In genomic region chr12:1576410-1577240, GRCh38 we compare ENCODE assay signal across 10 cellular contexts. TPM values are rescaled to one million over a fixed set of nuclear protein-coding genes. Genes with fewer than 3 reads are reported as not detected.
DNase-seq lines count a peak whose midpoint lies in the region; ATAC-seq and TF ChIP-seq lines count a peak whose summit lies in the region.
"Had no signal": no experiment of that assay in that cellular context is flagged by ENCODE, and none has a peak within 500 bp of the region (broad histone marks: within the 10 kb centered on the region; RNA-seq: fewer than 3 reads in every experiment).

No MANE protein-coding gene starts in this region.

- peak; percentile 55 for DNase-seq in EL
- DNase-seq in right atrium auricular region (ENCODE audit: low spot score) = no peak
- DNase-seq in sigmoid colon = peak; percentile 77
- DNase-seq in stimulated activated CD8-positive, alpha-beta memory T cell treated with anti-CD3 and anti-CD28 coated beads, Interleukin-4, amount 100 ng/mL, for 48 hours = no peak
- no peak for DNase-seq in nucleus accumbens (lab: John Stamatoyannopoulos, UW)
- no peak for DNase-seq in middle frontal gyrus (ENCODE audit: extremely low spot score, low spot score)
- DNase-seq: activated CD4-positive, alpha-beta T cell treated with anti-CD3 and anti-CD28 coated beads, Interleukin-2, amount 10 ng/mL, durations not matched to agents 24 days and 14 days; NCI-H510A treated with DMSO at 0.1 percent for 48 hours had no signal

- 25 to 59% methylated on average over 21 of the region's 21 CpGs for WGBS in sigmoid colon, 2 donors

- H3K27me3 ChIP-seq in right atrium auricular region (no peaks in the 10 kb centered on the region), sigmoid colon (no peaks in the 10 kb centered on the region)

- H3K4me3 ChIP-seq in right atrium auricular region = peak overlapping the region; percentile 6 to 18
- H3K4me3 ChIP-seq in sigmoid colon = peak overlapping the region in 3 of 4 donors; percentile 15 to 34 (median 26)

- TF ChIP-seq POLR2A in sigmoid colon (IDR thresholded peaks at IDR 0.05) = no peak

- TF ChIP-seq EP300 in sigmoid colon (IDR thresholded peaks at IDR 0.05) = no peak

- H3K4me1 ChIP-seq in right atrium auricular region (peaks cover 0 to 33% of the 10 kb centered on the region in 2 donors), sigmoid colon (peaks cover 0 to 33% (median 30%) of the 10 kb centered on the region in 4 donors)

- no peaks in the 10 kb centered on the region for H3K36me3 ChIP-seq in right atrium auricular region
- no peaks in the 10 kb centered on the region for H3K36me3 ChIP-seq in sigmoid colon

- TF ChIP-seq CTCF in VCaP (conservative IDR thresholded peaks at IDR 0.05) (0 out of 2 replicates have a peak, but pooled peaks have one; percentile 6), right atrium auricular region (IDR thresholded peaks at IDR 0.05) (no peak), sigmoid colon (IDR thresholded peaks at IDR 0.05) (no peak)

- H3K27ac ChIP-seq in VCaP = peak overlapping the region; percentile 100
- H3K27ac ChIP-seq in right atrium auricular region = peak overlapping the region; percentile 61 to 64
- peak overlapping the region; percentile 43 to 77 (median 70) for H3K27ac ChIP-seq in sigmoid colon

- intact Hi-C loops in sigmoid colon (cut with DNase I) = no loop called here

- ATAC-seq in GM19397 (IDR thresholded peaks at IDR 0.05; ENCODE audit: unreplicated experiment) = no peak

- H3K9me3 ChIP-seq in right atrium auricular region (no peaks in the 10 kb centered on the region), sigmoid colon (no peaks in the 10 kb centered on the region)

RNA-seq across cellular contexts. Expression of gene FBXL14, which starts 17.8 kb away (rescaled TPM):
- 10 to 100 TPM in 1 of 2 donors, 1 to 10 TPM in 1; 6.3 to 11.3 TPM for total RNA-seq in right atrium auricular region
- total RNA-seq in sigmoid colon = 10 to 100 TPM in 2 of 4 donors, 1 to 10 TPM in 2; 7.5 to 12.2 (median 10.0) TPM
- polyA plus RNA-seq in sigmoid colon = 10 to 100 TPM; 13.2 to 26.4 (median 20.8) TPM

RNA-seq across cellular contexts. Expression of gene WNT5B, which starts 52.4 kb away (rescaled TPM):
- total RNA-seq in right atrium auricular region = 1 to 10 TPM; 1.5 to 3.0 TPM
- 10 to 100 TPM in 3 of 4 donors, 1 to 10 TPM in 1; 8.4 to 72.3 (median 22.1) TPM for total RNA-seq in sigmoid colon
- polyA plus RNA-seq in sigmoid colon = 1 to 10 TPM in 2 of 3 donors, under 1 TPM in 1; 0.69 to 3.5 (median 1.8) TPM

Comparison
In these comparisons a context has a peak if more than half of its experiments do, and no peak if none do; other contexts are left out.
1. DNase-seq: peak in EL (single experiment) and sigmoid colon (single experiment); none in right atrium auricular region (single experiment), stimulated activated CD8-positive, alpha-beta memory T cell treated with anti-CD3 and anti-CD28 coated beads, Interleukin-4, amount 100 ng/mL, for 48 hours (single experiment), nucleus accumbens (0 of 56) and middle frontal gyrus (single experiment).
2. Peak in every context shown above with its lines, with median percentiles within 50 percentile points of each other: H3K27ac ChIP-seq.